ENCODE assay signal across 22 cellular contexts in the genomic region with DNA sequence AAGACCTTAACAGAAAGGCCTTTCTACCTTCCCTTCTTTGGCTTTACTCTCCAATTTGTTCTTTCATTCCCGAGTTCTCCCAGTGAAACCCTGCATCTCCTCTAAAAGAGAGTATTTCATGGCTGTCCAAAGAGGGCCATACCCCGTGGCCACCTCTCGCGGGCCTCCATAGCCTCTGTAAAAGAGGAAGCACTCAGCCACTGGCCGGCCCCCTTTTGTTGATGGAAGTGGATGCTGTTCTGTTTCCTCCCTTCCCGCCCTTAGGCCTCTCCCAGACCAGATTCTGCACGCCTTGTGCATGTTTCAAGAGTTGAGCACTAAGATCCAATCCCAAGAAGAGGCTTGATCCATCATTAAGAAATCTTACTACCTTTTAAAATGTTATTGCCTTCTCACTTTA. TPM values are rescaled to one million over a fixed set of nuclear protein-coding genes. Genes with fewer than 3 reads are reported as not detected.
A peak's percentile ranks its signal among the peaks of the same experiment; 100 is the strongest.
DNase-seq lines count a peak whose midpoint lies in the region; ATAC-seq and TF ChIP-seq lines count a peak whose summit lies in the region.
"Had no signal": no experiment of that assay in that cellular context is flagged by ENCODE, and none has a peak within 500 bp of the region (broad histone marks: within the 10 kb centered on the region; RNA-seq: fewer than 3 reads in every experiment).

No MANE protein-coding gene starts in this region.

- H3K9me3 ChIP-seq in neuronal stem cell (replicated peaks in 1 of 2; ENCODE audit: control insufficient read depth in 2 of 2, insufficient read depth in 1 of 2, low read depth in 1 of 2, low read length in 2 of 2), result peaks cover 0 to 7% of the 10 kb centered on the region in 2 donors
- H3K9me3 ChIP-seq: ascending aorta, tibial nerve had no signal

- WGBS in neuronal stem cell (ENCODE audit: extremely low coverage in 2 of 2, insufficient read length in 2 of 2, insufficient replicate concordance in 1 of 2), 2 donors, result no CpG with 5 or more reads among the region's 7 CpGs

- TF ChIP-seq CTCF in HFFc6 (IDR thresholded peaks at IDR 0.05), result no peak
- no peak for TF ChIP-seq CTCF in glutamatergic neuron (IDR thresholded peaks at IDR 0.05; ENCODE audit: partially characterized antibody, unreplicated experiment)

- peak overlapping the region; percentile 70 for H3K4me2 ChIP-seq in neuronal stem cell (ENCODE audit: insufficient read depth, low read length, poor library complexity, severe bottlenecking)

- H3K79me1 ChIP-seq in neuronal stem cell (ENCODE audit: low read depth, low read length), result peaks cover 1% of the 10 kb centered on the region

- H2BK120ac ChIP-seq in neuronal stem cell (ENCODE audit: low read depth, low read length), result no peak overlapping the region

- no peak overlapping the region for H4K91ac ChIP-seq in neuronal stem cell (ENCODE audit: low read depth, low read length, poor library complexity)

- H3K36me3 ChIP-seq in neuronal stem cell (replicated peaks in 1 of 2; ENCODE audit: control insufficient read depth in 2 of 2, insufficient read depth in 2 of 2, low read length in 2 of 2), result no peaks in the 10 kb centered on the region
- H3K36me3 ChIP-seq: ascending aorta, tibial nerve, WERI-Rb-1 had no signal

- no peak overlapping the region for H2BK5ac ChIP-seq in neuronal stem cell (ENCODE audit: low read length)

- no peak overlapping the region for H2AK5ac ChIP-seq in neuronal stem cell (ENCODE audit: low read depth, low read length)

- peaks cover 8 to 9% of the 10 kb centered on the region in 2 donors for H3K4me1 ChIP-seq in neuronal stem cell (ENCODE audit: control insufficient read depth in 2 of 2, insufficient read depth in 1 of 2, low read depth in 1 of 2, low read length in 2 of 2)
- H3K4me1 ChIP-seq: ascending aorta had no signal

- H3K4me1 Mint-ChIP-seq in HFFc6 (ENCODE audit: low read depth), result peaks cover 6% of the 10 kb centered on the region; the same call in 1 of the 2 replicates
- H3K4me1 Mint-ChIP-seq in glutamatergic neuron (ENCODE audit: low read depth, unreplicated experiment), result peaks cover 27% of the 10 kb centered on the region

- no peak overlapping the region for H2BK15ac ChIP-seq in neuronal stem cell (ENCODE audit: low read length)

- no peak overlapping the region for H2BK12ac ChIP-seq in neuronal stem cell (ENCODE audit: low read length)

- no peak overlapping the region for H3K18ac ChIP-seq in neuronal stem cell (ENCODE audit: low read length)

- ATAC-seq in SK-N-SH treated with all-trans-retinoic acid at 6 μM for 48 hours, result peak; percentile 19; the same call in 1 of the 3 replicates
- ATAC-seq in GM21825 (IDR thresholded peaks at IDR 0.05; ENCODE audit: unreplicated experiment), result no peak
- ATAC-seq in HG03439 (IDR thresholded peaks at IDR 0.05; ENCODE audit: unreplicated experiment), result no peak
- ATAC-seq: left colon had no signal

- peak overlapping the region; percentile 90 for H2AFZ ChIP-seq in neuronal stem cell (ENCODE audit: low read length)
- H2AFZ ChIP-seq: GM23248 had no signal

- peaks cover 0 to 100% (median 3%) of the 10 kb centered on the region in 3 experiments for H3K27me3 ChIP-seq in neuronal stem cell (ENCODE audit: control insufficient read depth in 3 of 3, insufficient read depth in 3 of 3, low read depth in 1 of 3, low read length in 3 of 3)

- DNase-seq in HFFc6, result no peak
- DNase-seq in glutamatergic neuron, result peak; percentile 52
- DNase-seq in neuronal stem cell (ENCODE audit: low spot score), result no peak
- no peak for DNase-seq in globus pallidus (ENCODE audit: low spot score)
- DNase-seq in NCI-H2171 (lab: John Stamatoyannopoulos, UW), result no peak
- DNase-seq: activated CD4-positive, alpha-beta memory T cell treated with anti-CD3 and anti-CD28 coated beads for 36 hours; activated naive CD4-positive, alpha-beta T cell treated with anti-CD3 and anti-CD28 coated beads for 36 hours; CD4-positive, alpha-beta memory T cell; DND-41; GM23248; left colon; NCI-H1105 treated with DMSO at 0.1 percent for 48 hours; NCI-H524 treated with DMSO at 0.1 percent for 48 hours; WERI-Rb-1 had no signal

- H3K4me3 ChIP-seq in neuronal stem cell (ENCODE audit: low read length in 2 of 2), result no peak overlapping the region

- H3K27ac ChIP-seq in neuronal stem cell (replicated peaks; ENCODE audit: low read length), result peak overlapping the region; percentile 88
- H3K27ac ChIP-seq: ascending aorta, GM23248, tibial nerve, WERI-Rb-1 had no signal

- no peak overlapping the region for H3K4ac ChIP-seq in neuronal stem cell (ENCODE audit: low read length)

- no peaks in the 10 kb centered on the region for H3K36me3 Mint-ChIP-seq in HFFc6 (ENCODE audit: low read depth)
- H3K36me3 Mint-ChIP-seq in glutamatergic neuron (ENCODE audit: unreplicated experiment), result no peaks in the 10 kb centered on the region
- H3K36me3 Mint-ChIP-seq: CD4-positive, alpha-beta memory T cell had no signal

- H3K4me3 Mint-ChIP-seq in HFFc6, result peak overlapping the region; percentile 64; the same call in 1 of the 2 replicates
- peak overlapping the region; percentile 74 for H3K4me3 Mint-ChIP-seq in glutamatergic neuron (ENCODE audit: unreplicated experiment)
- H3K4me3 Mint-ChIP-seq: activated CD4-positive, alpha-beta memory T cell treated with anti-CD3 and anti-CD28 coated beads for 36 hours; activated naive CD4-positive, alpha-beta T cell treated with anti-CD3 and anti-CD28 coated beads for 36 hours; stimulated activated naive CD8-positive, alpha-beta T cell treated with anti-CD3 and anti-CD28 coated beads, Interleukin-15, Interleukin-2, amounts not matched to agents 100 ng/mL and 50 ng/mL, for 24 hours had no signal

- no peak overlapping the region for H3K9ac ChIP-seq in neuronal stem cell (ENCODE audit: low read depth, low read length, poor library complexity)
- H3K9ac ChIP-seq: GM23248 had no signal

- H3K27ac Mint-ChIP-seq in HFFc6, result no peak overlapping the region
- H3K27ac Mint-ChIP-seq in glutamatergic neuron (ENCODE audit: unreplicated experiment), result peak overlapping the region; percentile 82
- H3K27ac Mint-ChIP-seq: activated CD4-positive, alpha-beta memory T cell treated with anti-CD3 and anti-CD28 coated beads for 36 hours; activated naive CD4-positive, alpha-beta T cell treated with anti-CD3 and anti-CD28 coated beads for 36 hours; CD4-positive, alpha-beta memory T cell; stimulated activated naive CD8-positive, alpha-beta T cell treated with anti-CD3 and anti-CD28 coated beads, Interleukin-15, Interleukin-2, amounts not matched to agents 100 ng/mL and 50 ng/mL, for 24 hours had no signal

- H3K9me3 Mint-ChIP-seq in HFFc6 (no peaks in the 10 kb centered on the region), glutamatergic neuron (ENCODE audit: unreplicated experiment) (peaks cover 20% of the 10 kb centered on the region)
- H3K9me3 Mint-ChIP-seq: activated CD4-positive, alpha-beta memory T cell treated with anti-CD3 and anti-CD28 coated beads for 36 hours had no signal

- H3K23ac ChIP-seq in neuronal stem cell (ENCODE audit: low read depth, low read length, poor library complexity), result no peak overlapping the region

- no peak overlapping the region for H4K8ac ChIP-seq in neuronal stem cell (ENCODE audit: low read depth, low read length)

- H3K27me3 Mint-ChIP-seq in HFFc6 (ENCODE audit: insufficient read depth) (peaks cover 38% of the 10 kb centered on the region), glutamatergic neuron (ENCODE audit: unreplicated experiment) (peaks cover 27% of the 10 kb centered on the region)

- H3K14ac ChIP-seq in neuronal stem cell (ENCODE audit: low read length), result no peak overlapping the region

TF ChIP-seq in SK-N-SH treated with all-trans-retinoic acid at 6 μM for 48 hours, 23 proteins besides CTCF, POLR2A, EP300 and RAD21:
- no peak for TF ChIP-seq PPARA (CRISPR knock-in tag; IDR thresholded peaks at IDR 0.05; ENCODE audit: borderline replicate concordance)
- no peak for TF ChIP-seq TCF4 (CRISPR knock-in tag; IDR thresholded peaks at IDR 0.05; ENCODE audit: borderline replicate concordance)
- no peak for TF ChIP-seq ZC3H10 (CRISPR knock-in tag; IDR thresholded peaks at IDR 0.05)
- no peak for TF ChIP-seq ZNF565 (CRISPR knock-in tag; conservative IDR thresholded peaks at IDR 0.05; ENCODE audit: low read depth)
- TF ChIP-seq, protein P1, sequence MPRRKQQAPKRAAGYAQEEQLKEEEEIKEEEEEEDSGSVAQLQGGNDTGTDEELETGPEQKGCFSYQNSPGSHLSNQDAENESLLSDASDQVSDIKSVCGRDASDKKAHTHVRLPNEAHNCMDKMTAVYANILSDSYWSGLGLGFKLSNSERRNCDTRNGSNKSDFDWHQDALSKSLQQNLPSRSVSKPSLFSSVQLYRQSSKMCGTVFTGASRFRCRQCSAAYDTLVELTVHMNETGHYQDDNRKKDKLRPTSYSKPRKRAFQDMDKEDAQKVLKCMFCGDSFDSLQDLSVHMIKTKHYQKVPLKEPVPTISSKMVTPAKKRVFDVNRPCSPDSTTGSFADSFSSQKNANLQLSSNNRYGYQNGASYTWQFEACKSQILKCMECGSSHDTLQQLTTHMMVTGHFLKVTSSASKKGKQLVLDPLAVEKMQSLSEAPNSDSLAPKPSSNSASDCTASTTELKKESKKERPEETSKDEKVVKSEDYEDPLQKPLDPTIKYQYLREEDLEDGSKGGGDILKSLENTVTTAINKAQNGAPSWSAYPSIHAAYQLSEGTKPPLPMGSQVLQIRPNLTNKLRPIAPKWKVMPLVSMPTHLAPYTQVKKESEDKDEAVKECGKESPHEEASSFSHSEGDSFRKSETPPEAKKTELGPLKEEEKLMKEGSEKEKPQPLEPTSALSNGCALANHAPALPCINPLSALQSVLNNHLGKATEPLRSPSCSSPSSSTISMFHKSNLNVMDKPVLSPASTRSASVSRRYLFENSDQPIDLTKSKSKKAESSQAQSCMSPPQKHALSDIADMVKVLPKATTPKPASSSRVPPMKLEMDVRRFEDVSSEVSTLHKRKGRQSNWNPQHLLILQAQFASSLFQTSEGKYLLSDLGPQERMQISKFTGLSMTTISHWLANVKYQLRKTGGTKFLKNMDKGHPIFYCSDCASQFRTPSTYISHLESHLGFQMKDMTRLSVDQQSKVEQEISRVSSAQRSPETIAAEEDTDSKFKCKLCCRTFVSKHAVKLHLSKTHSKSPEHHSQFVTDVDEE (CRISPR knock-in tag; IDR thresholded peaks at IDR 0.05), result no peak
- TF ChIP-seq ZFP3 (CRISPR knock-in tag; IDR thresholded peaks at IDR 0.05), result no peak
- TF ChIP-seq SNAI2 (CRISPR knock-in tag; IDR thresholded peaks at IDR 0.05), result no peak
- no peak for TF ChIP-seq ISL1 (CRISPR knock-in tag; IDR thresholded peaks at IDR 0.05)
- TF ChIP-seq RARB (CRISPR knock-in tag; IDR thresholded peaks at IDR 0.05), result no peak
- TF ChIP-seq ZFP30 (CRISPR knock-in tag; IDR thresholded peaks at IDR 0.05), result no peak

RNA-seq across cellular contexts. Expression of a gene that starts 6.7 kb away (rescaled TPM):
- not detected for total RNA-seq in HFFc6 (2021; fragmentation: NEBNext Ultra II Directional; extraction: Animal tissue kit (Norgen Biotek cat#: 25700))
- 12.7 TPM for total RNA-seq in glutamatergic neuron (ENCODE audit: unreplicated experiment)
- polyA plus RNA-seq in neuronal stem cell (2013, experiment 1 of 2), result 186 TPM
- 185 TPM for polyA plus RNA-seq in neuronal stem cell (2013, experiment 2 of 2)
- total RNA-seq: activated CD4-positive, alpha-beta memory T cell treated with anti-CD3 and anti-CD28 coated beads for 36 hours; activated naive CD4-positive, alpha-beta T cell treated with anti-CD3 and anti-CD28 coated beads for 36 hours; ascending aorta; CD4-positive, alpha-beta memory T cell; GM23248; HT-29; left colon; right cardiac atrium had no signal
- polyA plus RNA-seq: CD4-positive, alpha-beta memory T cell; GM23248; right cardiac atrium had no signal

Comparison
In these comparisons a context has a peak if more than half of its experiments do, and no peak if none do; other contexts are left out.
1. RNA of a gene that starts 6.7 kb away (total RNA-seq): 12.7 TPM in glutamatergic neuron (single experiment); not detected in HFFc6; every median in the first group is over 10 times any median in the second.